In the genomic region with DNA sequence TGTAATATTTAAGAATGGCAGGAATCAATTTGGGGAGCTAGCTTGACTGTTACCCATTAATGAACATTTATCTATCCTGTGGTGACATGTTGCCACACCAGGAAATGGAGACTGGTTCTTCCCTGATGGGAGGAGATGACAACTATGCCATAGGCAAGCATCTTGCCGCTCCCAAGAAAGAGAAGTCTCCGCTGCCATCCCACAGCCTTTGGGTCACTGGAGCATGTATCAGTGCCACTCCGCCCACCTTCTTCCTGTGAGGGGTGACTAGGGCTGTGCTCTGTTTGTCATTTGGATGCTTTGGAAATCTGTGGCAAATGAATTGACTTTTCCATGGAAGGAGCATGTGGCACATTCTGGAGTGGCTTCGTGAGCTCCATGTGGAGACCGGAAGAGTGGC, we compare ENCODE assay signal across 1 cellular context.
TF ChIP-seq lines count a peak whose summit lies in the region.

No MANE protein-coding gene starts in this region.

TF ChIP-seq in WTC11, 78 proteins besides CTCF, POLR2A, EP300 and RAD21 (continued from another document):
- TF ChIP-seq ARID4B (CRISPR knock-in tag; IDR thresholded peaks at IDR 0.05; ENCODE audit: borderline replicate concordance) (no peak), TEAD4 (CRISPR knock-in tag; IDR thresholded peaks at IDR 0.05) (no peak), PREB (CRISPR knock-in tag; IDR thresholded peaks at IDR 0.05; ENCODE audit: borderline replicate concordance) (no peak), NFYB (CRISPR knock-in tag; conservative IDR thresholded peaks at IDR 0.05; ENCODE audit: low read depth) (no peak), PRRX2 (CRISPR knock-in tag; IDR thresholded peaks at IDR 0.05) (no peak), NR2C2 (CRISPR knock-in tag; IDR thresholded peaks at IDR 0.05) (no peak), IRF2 (CRISPR knock-in tag; IDR thresholded peaks at IDR 0.05; ENCODE audit: borderline replicate concordance, low read depth) (no peak), ZNF416 (CRISPR knock-in tag; IDR thresholded peaks at IDR 0.05) (no peak), SP1 (CRISPR knock-in tag; conservative IDR thresholded peaks at IDR 0.05) (no peak), ZSCAN18 (CRISPR knock-in tag; IDR thresholded peaks at IDR 0.05) (no peak), ATF2 (CRISPR knock-in tag; IDR thresholded peaks at IDR 0.05; ENCODE audit: borderline replicate concordance, low read depth) (no peak), NFATC4 (CRISPR knock-in tag; IDR thresholded peaks at IDR 0.05) (no peak)
- TF ChIP-seq, protein P1, sequence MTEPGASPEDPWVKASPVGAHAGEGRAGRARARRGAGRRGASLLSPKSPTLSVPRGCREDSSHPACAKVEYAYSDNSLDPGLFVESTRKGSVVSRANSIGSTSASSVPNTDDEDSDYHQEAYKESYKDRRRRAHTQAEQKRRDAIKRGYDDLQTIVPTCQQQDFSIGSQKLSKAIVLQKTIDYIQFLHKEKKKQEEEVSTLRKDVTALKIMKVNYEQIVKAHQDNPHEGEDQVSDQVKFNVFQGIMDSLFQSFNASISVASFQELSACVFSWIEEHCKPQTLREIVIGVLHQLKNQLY (CRISPR knock-in tag; IDR thresholded peaks at IDR 0.05) = no peak
